In genomic region chr11:117980280-117980679, GRCh38 we compare ENCODE assay signal across 17 cellular contexts. TPM values are rescaled to one million over a fixed set of nuclear protein-coding genes. Genes with fewer than 3 reads are reported as not detected.
DNase-seq lines count a peak whose midpoint lies in the region; ATAC-seq and TF ChIP-seq lines count a peak whose summit lies in the region.
"Had no signal": no experiment of that assay in that cellular context is flagged by ENCODE, and none has a peak within 500 bp of the region (broad histone marks: within the 10 kb centered on the region; RNA-seq: fewer than 3 reads in every experiment).

No MANE protein-coding gene starts in this region.

- POLR2A ChIA-PET in activated CD4-positive, alpha-beta memory T cell treated with anti-CD3 and anti-CD28 coated beads, Interleukin-2, amount 10 ng/mL, durations not matched to agents 7 days and 5 days (lab: Charles Lee): interaction anchor here (0.6 to 31.5 kb wide), 11 partner anchors 6 to 310 kb away, joined by 3 to 1195 read pairs (median 5); partner anchors contain the start of gene IL10RA
- POLR2A ChIA-PET in SK-N-SH (lab: Yijun Ruan, JAX): no interaction called here

- H3K4me1 ChIP-seq in lower lobe of right lung (peaks cover 21% of the 10 kb centered on the region), SK-N-SH (ENCODE audit: control insufficient read depth in 1 of 2, insufficient read depth in 2 of 2, low read depth in 1 of 2, low read length in 1 of 2) (peaks cover 0 to 4% of the 10 kb centered on the region in 2 experiments; a peak in 1 of 4 replicates), neural progenitor cell (no peaks in the 10 kb centered on the region)
- H3K4me1 ChIP-seq: body of pancreas, gastrocnemius medialis, testis had no signal

- H3K4me3 ChIP-seq in lower lobe of right lung: no peak overlapping the region
- no peak overlapping the region for H3K4me3 ChIP-seq in SK-N-SH (ENCODE audit: low read depth in 2 of 2, low read length in 1 of 2)
- no peak overlapping the region for H3K4me3 ChIP-seq in neural progenitor cell
- H3K4me3 ChIP-seq: body of pancreas, gastrocnemius medialis, testis had no signal

- no peak for TF ChIP-seq RAD21 in SK-N-SH (IDR thresholded peaks at IDR 0.05; ENCODE audit: low read length)

- H3K27me3 ChIP-seq in lower lobe of right lung (ENCODE audit: low read depth): no peaks in the 10 kb centered on the region
- H3K27me3 ChIP-seq in SK-N-SH (ENCODE audit: insufficient read depth): peaks cover 5% of the 10 kb centered on the region; the same call in 1 of the 2 replicates
- peaks cover 14% of the 10 kb centered on the region for H3K27me3 ChIP-seq in neural progenitor cell
- H3K27me3 ChIP-seq: body of pancreas, testis had no signal

- H3K27me3 Mint-ChIP-seq in activated CD4-positive, alpha-beta memory T cell treated with anti-CD3 and anti-CD28 coated beads, Interleukin-2, amount 10 ng/mL, durations not matched to agents 7 days and 5 days: no peaks in the 10 kb centered on the region
- H3K27me3 Mint-ChIP-seq in HFFc6 (ENCODE audit: insufficient read depth) (peaks cover 44% of the 10 kb centered on the region), neural progenitor cell (ENCODE audit: insufficient read depth, low read depth) (peaks cover 2% of the 10 kb centered on the region)

- in situ Hi-C loops in KBM-7 (cut with MboI; ENCODE audit: low pct_unique_long_range_greater_than_20kb, low sequenced_read_pairs): no loop called here

- peak in 1 of 2 donors; percentile 6 for DNase-seq in activated naive CD4-positive, alpha-beta T cell treated with anti-CD3 and anti-CD28 coated beads, Interleukin-2, amount 50 U/mL, for 72 hours (ENCODE audit: low spot score in 2 of 2)
- no peak for DNase-seq in activated naive CD4-positive, alpha-beta T cell treated with anti-CD3 and anti-CD28 coated beads, Interleukin-2, amount 50 U/mL, for 16 hours
- DNase-seq in activated CD4-positive, alpha-beta memory T cell treated with anti-CD3 and anti-CD28 coated beads, Interleukin-2, amount 10 ng/mL, durations not matched to agents 7 days and 5 days: no peak
- DNase-seq in lower lobe of right lung: no peak
- DNase-seq in SK-N-SH: no peak
- DNase-seq in HFFc6: no peak
- DNase-seq in KBM-7: no peak
- no peak for DNase-seq in neural progenitor cell (ENCODE audit: low spot score)
- DNase-seq: DMS 273 treated with DMSO at 0.1 percent for 48 hours; effector CD8-positive, alpha-beta T cell; gastrocnemius medialis; mesenchymal stem cell; SIG-M5; testis had no signal

- H3K36me3 Mint-ChIP-seq in activated naive CD4-positive, alpha-beta T cell treated with anti-CD3 and anti-CD28 coated beads, Interleukin-2, amount 50 U/mL, for 72 hours: peaks cover 15 to 20% of the 10 kb centered on the region in 2 donors
- peaks cover 61% of the 10 kb centered on the region for H3K36me3 Mint-ChIP-seq in activated CD4-positive, alpha-beta memory T cell treated with anti-CD3 and anti-CD28 coated beads, Interleukin-2, amount 10 ng/mL, durations not matched to agents 7 days and 5 days (ENCODE audit: low read depth)
- H3K36me3 Mint-ChIP-seq in HFFc6 (ENCODE audit: low read depth) (no peaks in the 10 kb centered on the region), neural progenitor cell (no peaks in the 10 kb centered on the region)

- H3K9me3 Mint-ChIP-seq in activated naive CD4-positive, alpha-beta T cell treated with anti-CD3 and anti-CD28 coated beads, Interleukin-2, amount 50 U/mL, for 72 hours: peaks cover 0 to 5% of the 10 kb centered on the region in 2 donors
- peaks cover 2% of the 10 kb centered on the region for H3K9me3 Mint-ChIP-seq in activated CD4-positive, alpha-beta memory T cell treated with anti-CD3 and anti-CD28 coated beads, Interleukin-2, amount 10 ng/mL, durations not matched to agents 7 days and 5 days
- no peaks in the 10 kb centered on the region for H3K9me3 Mint-ChIP-seq in HFFc6
- no peaks in the 10 kb centered on the region for H3K9me3 Mint-ChIP-seq in neural progenitor cell

- peak overlapping the region; percentile 27 for H3K27ac ChIP-seq in lower lobe of right lung
- H3K27ac ChIP-seq in SK-N-SH (ENCODE audit: low read depth in 2 of 2, low read length in 1 of 2): no peak overlapping the region
- no peak overlapping the region for H3K27ac ChIP-seq in neural progenitor cell
- H3K27ac ChIP-seq: gastrocnemius medialis, testis had no signal

- no peak overlapping the region for H3K9ac ChIP-seq in SK-N-SH
- no peak overlapping the region for H3K9ac ChIP-seq in neural progenitor cell

- no peaks in the 10 kb centered on the region for H3K9me2 ChIP-seq in SK-N-SH

- no peak overlapping the region for H3K4me2 ChIP-seq in SK-N-SH
- no peak overlapping the region for H3K4me2 ChIP-seq in neural progenitor cell

- TF ChIP-seq EP300 in SK-N-SH (IDR thresholded peaks at IDR 0.05; ENCODE audit: borderline replicate concordance in 1 of 2, low read depth in 1 of 2, low read length in 1 of 2): no peak

- no peaks in the 10 kb centered on the region for H3F3A ChIP-seq in SK-N-SH (replicated peaks; ENCODE audit: insufficient read depth)
- H3F3A ChIP-seq in neural progenitor cell (ENCODE audit: low read depth): no peaks in the 10 kb centered on the region

- H2AFZ ChIP-seq in SK-N-SH (ENCODE audit: low read depth): no peak overlapping the region
- no peak overlapping the region for H2AFZ ChIP-seq in neural progenitor cell (replicated peaks)

- no peak overlapping the region for H3K4me3 Mint-ChIP-seq in activated CD4-positive, alpha-beta memory T cell treated with anti-CD3 and anti-CD28 coated beads, Interleukin-2, amount 10 ng/mL, durations not matched to agents 7 days and 5 days
- no peak overlapping the region for H3K4me3 Mint-ChIP-seq in HFFc6
- H3K4me3 Mint-ChIP-seq in neural progenitor cell: no peak overlapping the region

- no peaks in the 10 kb centered on the region for H3K79me2 ChIP-seq in SK-N-SH (ENCODE audit: insufficient read depth)
- H3K79me2 ChIP-seq in neural progenitor cell (ENCODE audit: low read depth): no peaks in the 10 kb centered on the region

- no peaks in the 10 kb centered on the region for H3K36me3 ChIP-seq in lower lobe of right lung
- H3K36me3 ChIP-seq in SK-N-SH (replicated peaks in 1 of 2; ENCODE audit: control insufficient read depth in 1 of 2, insufficient read depth in 2 of 2, low read length in 1 of 2): no peaks in the 10 kb centered on the region
- H3K36me3 ChIP-seq in neural progenitor cell: no peaks in the 10 kb centered on the region
- H3K36me3 ChIP-seq: gastrocnemius medialis had no signal

- peak; percentile 46 to 53 for ATAC-seq in activated naive CD4-positive, alpha-beta T cell treated with anti-CD3 and anti-CD28 coated beads, Interleukin-2, amount 50 U/mL, for 72 hours
- no peak for ATAC-seq in lower lobe of right lung
- ATAC-seq: body of pancreas, gastrocnemius medialis had no signal

- TF ChIP-seq CTCF in lower lobe of right lung (IDR thresholded peaks at IDR 0.05) (no peak), SK-N-SH (IDR thresholded peaks at IDR 0.05) (no peak), HFFc6 (IDR thresholded peaks at IDR 0.05) (no peak), neural progenitor cell (IDR thresholded peaks at IDR 0.05) (no peak)

- intact Hi-C loops in lower lobe of right lung (cut with DNase I): no loop called here

- CTCF ChIA-PET in activated CD4-positive, alpha-beta memory T cell treated with anti-CD3 and anti-CD28 coated beads, Interleukin-2, amount 10 ng/mL, durations not matched to agents 7 days and 5 days (lab: Charles Lee): interaction anchor here (1.1 to 2.1 kb wide), 3 partner anchors 29 to 72 kb away, joined by 5 to 14 read pairs (median 8); no protein-coding TSS in a partner anchor
- CTCF ChIA-PET in SK-N-SH (lab: Yijun Ruan, JAX): interaction anchor here (1.2 to 3.0 kb wide), 3 partner anchors 33 to 537 kb away, joined by 3 to 11 read pairs (median 8); no protein-coding TSS in a partner anchor

- H3K9me3 ChIP-seq in lower lobe of right lung (no peaks in the 10 kb centered on the region), SK-N-SH (no peaks in the 10 kb centered on the region), neural progenitor cell (ENCODE audit: low read depth) (no peaks in the 10 kb centered on the region)
- H3K9me3 ChIP-seq: body of pancreas, gastrocnemius medialis, testis had no signal

- 12% methylated on average over 2 of the region's 2 CpGs for WGBS in SK-N-SH (ENCODE audit: low lambda C conversion rate)

- peaks cover 77% of the 10 kb centered on the region for H3K4me1 Mint-ChIP-seq in activated CD4-positive, alpha-beta memory T cell treated with anti-CD3 and anti-CD28 coated beads, Interleukin-2, amount 10 ng/mL, durations not matched to agents 7 days and 5 days
- H3K4me1 Mint-ChIP-seq in HFFc6 (ENCODE audit: low read depth) (peaks cover 5% of the 10 kb centered on the region; the same call in 1 of the 2 replicates), neural progenitor cell (no peaks in the 10 kb centered on the region)

- H4K20me1 ChIP-seq in SK-N-SH (ENCODE audit: insufficient read depth) (no peaks in the 10 kb centered on the region), neural progenitor cell (ENCODE audit: low read depth) (no peaks in the 10 kb centered on the region)

- peak overlapping the region; percentile 7 to 77 for H3K27ac Mint-ChIP-seq in activated naive CD4-positive, alpha-beta T cell treated with anti-CD3 and anti-CD28 coated beads, Interleukin-2, amount 50 U/mL, for 72 hours
- H3K27ac Mint-ChIP-seq in activated CD4-positive, alpha-beta memory T cell treated with anti-CD3 and anti-CD28 coated beads, Interleukin-2, amount 10 ng/mL, durations not matched to agents 7 days and 5 days: peak overlapping the region; percentile 77
- H3K27ac Mint-ChIP-seq in HFFc6 (no peak overlapping the region), neural progenitor cell (no peak overlapping the region)

RNA-seq across cellular contexts. Expression of gene IL10RA, which starts 5.9 kb away (rescaled TPM):
- total RNA-seq in activated naive CD4-positive, alpha-beta T cell treated with anti-CD3 and anti-CD28 coated beads, Interleukin-2, amount 50 U/mL, for 72 hours: 10 to 100 TPM; 31.6 to 32.2 TPM
- total RNA-seq in activated CD4-positive, alpha-beta memory T cell treated with anti-CD3 and anti-CD28 coated beads, Interleukin-2, amount 10 ng/mL, durations not matched to agents 7 days and 5 days: 100 to 1,000 TPM; 286 to 291 TPM
- total RNA-seq in lower lobe of right lung (37.7 TPM), neural progenitor cell (ENCODE audit: low replicate concordance) (0.12 TPM in 1 of 2 replicates, not detected in the other)
- polyA plus RNA-seq in SK-N-SH (2012; rRNA removed): 0.05 TPM in 1 of 2 replicates, not detected in the other
- not detected in 2 replicates for polyA plus RNA-seq in SK-N-SH (2012; cell fraction: cytosol; rRNA removed)
- not detected in 2 replicates for polyA plus RNA-seq in SK-N-SH (2012; cell fraction: nucleus; rRNA removed)
- total RNA-seq in HFFc6 (2021; fragmentation: NEBNext Ultra II Directional; extraction: Animal tissue kit (Norgen Biotek cat#: 25700)): not detected
- total RNA-seq: HT-29 had no signal

RNA-seq across cellular contexts. Expression of gene TMPRSS13, which starts 51.1 kb away (rescaled TPM):
- 1 to 10 TPM in 1 of 2 donors, under 1 TPM in 1; 0.39 to 1.8 TPM for total RNA-seq in activated naive CD4-positive, alpha-beta T cell treated with anti-CD3 and anti-CD28 coated beads, Interleukin-2, amount 50 U/mL, for 72 hours
- total RNA-seq in activated CD4-positive, alpha-beta memory T cell treated with anti-CD3 and anti-CD28 coated beads, Interleukin-2, amount 10 ng/mL, durations not matched to agents 7 days and 5 days: 1 to 10 TPM; 1.9 to 2.2 TPM
- 7.0 TPM for total RNA-seq in lower lobe of right lung
- polyA plus RNA-seq in SK-N-SH (2012; rRNA removed): not detected in 2 replicates
- not detected in 2 replicates for polyA plus RNA-seq in SK-N-SH (2012; cell fraction: cytosol; rRNA removed)
- 0.01 TPM in 1 of 2 replicates, not detected in the other for polyA plus RNA-seq in SK-N-SH (2012; cell fraction: nucleus; rRNA removed)
- not detected for total RNA-seq in HFFc6 (2021; fragmentation: NEBNext Ultra II Directional; extraction: Animal tissue kit (Norgen Biotek cat#: 25700))
- total RNA-seq in neural progenitor cell (ENCODE audit: low replicate concordance): 0.22 TPM in 1 of 2 replicates, not detected in the other
- total RNA-seq: gastrocnemius medialis, osteoblast had no signal

Comparison
In these comparisons a context has a peak if more than half of its experiments do, and no peak if none do; other contexts are left out.
1. ATAC-seq: peak in activated naive CD4-positive, alpha-beta T cell treated with anti-CD3 and anti-CD28 coated beads, Interleukin-2, amount 50 U/mL, for 72 hours (2 of 2); none in lower lobe of right lung (0 of 2).
2. H3K27ac Mint-ChIP-seq: peak in activated naive CD4-positive, alpha-beta T cell treated with anti-CD3 and anti-CD28 coated beads, Interleukin-2, amount 50 U/mL, for 72 hours (2 of 2) and activated CD4-positive, alpha-beta memory T cell treated with anti-CD3 and anti-CD28 coated beads, Interleukin-2, amount 10 ng/mL, durations not matched to agents 7 days and 5 days (single experiment); none in HFFc6 (single experiment) and neural progenitor cell (single experiment).
3. RNA of gene IL10RA, which starts 5.9 kb away (total RNA-seq): 286 to 291 TPM in activated CD4-positive, alpha-beta memory T cell treated with anti-CD3 and anti-CD28 coated beads, Interleukin-2, amount 10 ng/mL, durations not matched to agents 7 days and 5 days, 37.7 TPM in lower lobe of right lung (single experiment) and 31.6 to 32.2 TPM in activated naive CD4-positive, alpha-beta T cell treated with anti-CD3 and anti-CD28 coated beads, Interleukin-2, amount 50 U/mL, for 72 hours; not detected in HFFc6 and 0.12 TPM in neural progenitor cell; every median in the first group is over 10 times any median in the second.